Comparison of ENCODE assay signal across 8 cellular contexts in genomic region chr7:19122018-19122588, GRCh38. TPM values are rescaled to one million over a fixed set of nuclear protein-coding genes. Genes with fewer than 3 reads are reported as not detected.
A peak's percentile ranks its signal among the peaks of the same experiment; 100 is the strongest.
DNase-seq lines count a peak whose midpoint lies in the region; ATAC-seq, FAIRE-seq and TF ChIP-seq lines count a peak whose summit lies in the region.

No MANE protein-coding gene starts in this region.

- DNase-seq in DMS153 treated with DMSO at 0.1 percent for 48 hours (lab: John Stamatoyannopoulos, UW; ENCODE audit: unreplicated experiment) (peak; percentile 15), DMS153 (lab: John Stamatoyannopoulos, UW) (no peak), NCI-H446 (lab: John Stamatoyannopoulos, UW) (peak; percentile 50 to 77), dedifferentiated amniotic fluid mesenchymal stem cell (ENCODE audit: extremely low spot score) (peak; percentile 73), renal cortical epithelial cell (ENCODE audit: low read depth) (peak; percentile 46), GM12892 (ENCODE audit: insufficient read length) (no peak)

- ATAC-seq in GM21529 (IDR thresholded peaks at IDR 0.05; ENCODE audit: unreplicated experiment): no peak
- ATAC-seq in GM18858 (IDR thresholded peaks at IDR 0.05; ENCODE audit: unreplicated experiment): no peak

- TF ChIP-seq POLR2A in GM12892 (IDR thresholded peaks at IDR 0.05; ENCODE audit: low read depth, low read length): no peak

- FAIRE-seq in GM12892 (lab: Jason Lieb, UNC): no peak

RNA-seq across cellular contexts. Expression of gene TWIST1, which starts 4.7 kb away (rescaled TPM):
- not detected in 2 replicates for total RNA-seq in renal cortical epithelial cell
- not detected for polyA plus RNA-seq in GM12892 (2012; ENCODE audit: missing spikeins)

RNA-seq across cellular contexts. Expression of gene FERD3L, which starts 23.1 kb away (rescaled TPM):
- not detected in 2 replicates for total RNA-seq in renal cortical epithelial cell
- not detected for polyA plus RNA-seq in GM12892 (2012; ENCODE audit: missing spikeins)

Comparison
In these comparisons a context has a peak if more than half of its experiments do, and no peak if none do; other contexts are left out.
1. DNase-seq: peak in DMS153 treated with DMSO at 0.1 percent for 48 hours (single experiment), NCI-H446 (2 of 2), dedifferentiated amniotic fluid mesenchymal stem cell (single experiment) and renal cortical epithelial cell (single experiment); none in DMS153 (single experiment) and GM12892 (single experiment).